ENCODE assay signal across 8 cellular contexts in genomic region chr19:17405250-17406038, GRCh38. TPM values are rescaled to one million over a fixed set of nuclear protein-coding genes. Genes with fewer than 3 reads are reported as not detected.
DNase-seq lines count a peak whose midpoint lies in the region; ATAC-seq and FAIRE-seq lines count a peak whose summit lies in the region.

BST2 (minus strand) TSS chr19:17405630; CDS start chr19:17405575, 55 bp downstream.

- WGBS in neuronal stem cell (ENCODE audit: extremely low coverage in 2 of 2, insufficient read length in 2 of 2, insufficient replicate concordance in 1 of 2), 2 donors: no CpG with 5 or more reads among the region's 18 CpGs

- H3K4me1 ChIP-seq in neuronal stem cell (ENCODE audit: control insufficient read depth in 2 of 2, insufficient read depth in 1 of 2, low read depth in 1 of 2, low read length in 2 of 2): peaks cover 21 to 30% of the 10 kb centered on the region in 2 donors

- H3K4me3 ChIP-seq in neuronal stem cell (ENCODE audit: low read length in 2 of 2): peak within 1 kb of the TSS; percentile 14 to 76

- H3K27ac ChIP-seq in neuronal stem cell (replicated peaks; ENCODE audit: low read length): peak within 1 kb of the TSS; percentile 98

- H3K9ac ChIP-seq in neuronal stem cell (ENCODE audit: low read depth, low read length, poor library complexity): peak within 1 kb of the TSS; percentile 63

- ATAC-seq in GM18508 (IDR thresholded peaks at IDR 0.05; ENCODE audit: insufficient read depth, unreplicated experiment): peak; percentile 62
- peak; percentile 76 for ATAC-seq in HG02642 (IDR thresholded peaks at IDR 0.05; ENCODE audit: poor library complexity, unreplicated experiment)
- ATAC-seq in activated T-cell treated with anti-CD3 and anti-CD28 coated beads, Interleukin-2, amount 50 U/mL, for 4 hours: peak; percentile 69 to 75

- H4K8ac ChIP-seq in neuronal stem cell (ENCODE audit: low read depth, low read length): no peak within 1 kb of the TSS

- H3K9me3 ChIP-seq in neuronal stem cell (replicated peaks in 1 of 2; ENCODE audit: control insufficient read depth in 2 of 2, insufficient read depth in 1 of 2, low read depth in 1 of 2, low read length in 2 of 2): no peaks in the 10 kb centered on the region

- H3K18ac ChIP-seq in neuronal stem cell (ENCODE audit: low read length): peak within 1 kb of the TSS; percentile 92

- H3K9me3 Mint-ChIP-seq in activated T-cell treated with anti-CD3 and anti-CD28 coated beads, Interleukin-2, amount 50 U/mL, for 4 hours: no peaks in the 10 kb centered on the region

- H3K4me3 Mint-ChIP-seq in activated T-cell treated with anti-CD3 and anti-CD28 coated beads, Interleukin-2, amount 50 U/mL, for 4 hours: peak within 1 kb of the TSS; percentile 84

- peaks cover 1% of the 10 kb centered on the region for H3K79me1 ChIP-seq in neuronal stem cell (ENCODE audit: low read depth, low read length)

- peak within 1 kb of the TSS; percentile 8 for H2BK120ac ChIP-seq in neuronal stem cell (ENCODE audit: low read depth, low read length)

- peak within 1 kb of the TSS; percentile 43 for H3K4ac ChIP-seq in neuronal stem cell (ENCODE audit: low read length)

- no peaks in the 10 kb centered on the region for H3K27me3 Mint-ChIP-seq in activated T-cell treated with anti-CD3 and anti-CD28 coated beads, Interleukin-2, amount 50 U/mL, for 4 hours (ENCODE audit: low read depth)

- peak within 1 kb of the TSS; percentile 98 for H2AK5ac ChIP-seq in neuronal stem cell (ENCODE audit: low read depth, low read length)

- H2BK5ac ChIP-seq in neuronal stem cell (ENCODE audit: low read length): peak within 1 kb of the TSS; percentile 80

- no peak within 1 kb of the TSS for H3K23ac ChIP-seq in neuronal stem cell (ENCODE audit: low read depth, low read length, poor library complexity)

- no peak for FAIRE-seq in frontal cortex (lab: Jason Lieb, UNC)

- peak within 1 kb of the TSS; percentile 86 for H2AFZ ChIP-seq in neuronal stem cell (ENCODE audit: low read length)

- peak within 1 kb of the TSS; percentile 59 for H2BK12ac ChIP-seq in neuronal stem cell (ENCODE audit: low read length)

- peak within 1 kb of the TSS; percentile 76 for H3K4me2 ChIP-seq in neuronal stem cell (ENCODE audit: insufficient read depth, low read length, poor library complexity, severe bottlenecking)

- DNase-seq in NCI-H82 treated with DMSO at 0.1 percent for 48 hours (lab: John Stamatoyannopoulos, UW; ENCODE audit: unreplicated experiment): peak; percentile 28
- peak; percentile 17 for DNase-seq in activated T-cell treated with anti-CD3 and anti-CD28 coated beads, Interleukin-2, amount 50 U/mL, for 4 hours
- DNase-seq in frontal cortex (ENCODE audit: low spot score in 2 of 2): peak; percentile 63 to 82
- no peak for DNase-seq in neuronal stem cell (ENCODE audit: low spot score)
- no peak for DNase-seq in cortex of kidney (lab: John Stamatoyannopoulos, UW)
- no peak for DNase-seq in NCI-H2171 (lab: John Stamatoyannopoulos, UW)

- H4K91ac ChIP-seq in neuronal stem cell (ENCODE audit: low read depth, low read length, poor library complexity): no peak within 1 kb of the TSS

- no peak within 1 kb of the TSS for H3K14ac ChIP-seq in neuronal stem cell (ENCODE audit: low read length)

- no peaks in the 10 kb centered on the region for H3K27me3 ChIP-seq in neuronal stem cell (ENCODE audit: control insufficient read depth in 3 of 3, insufficient read depth in 3 of 3, low read depth in 1 of 3, low read length in 3 of 3)

- H2BK15ac ChIP-seq in neuronal stem cell (ENCODE audit: low read length): peak within 1 kb of the TSS; percentile 65

- H3K36me3 Mint-ChIP-seq in activated T-cell treated with anti-CD3 and anti-CD28 coated beads, Interleukin-2, amount 50 U/mL, for 4 hours (ENCODE audit: insufficient read depth): peaks cover 3% of the 10 kb centered on the region

- peaks cover 29% of the 10 kb centered on the region for H3K4me1 Mint-ChIP-seq in activated T-cell treated with anti-CD3 and anti-CD28 coated beads, Interleukin-2, amount 50 U/mL, for 4 hours (ENCODE audit: low read depth)

- peaks cover 0 to 1% of the 10 kb centered on the region in 2 donors for H3K36me3 ChIP-seq in neuronal stem cell (replicated peaks in 1 of 2; ENCODE audit: control insufficient read depth in 2 of 2, insufficient read depth in 2 of 2, low read length in 2 of 2)

RNA-seq across cellular contexts. Expression of gene BST2, which starts in this region (rescaled TPM):
- 100 to 1,000 TPM in 2 of 3 donors, 10 to 100 TPM in 1; 85.9 to 120 (median 105) TPM for total RNA-seq in activated T-cell treated with anti-CD3 and anti-CD28 coated beads, Interleukin-2, amount 50 U/mL, for 4 hours
- total RNA-seq in frontal cortex: 1.6 TPM
- polyA plus RNA-seq in neuronal stem cell (2013, experiment 1 of 2): 32.5 TPM
- 30.5 TPM for polyA plus RNA-seq in neuronal stem cell (2013, experiment 2 of 2)

Comparison
In these comparisons a context has a peak if more than half of its experiments do, and no peak if none do; other contexts are left out.
1. RNA of gene BST2 (total RNA-seq): 85.9 to 120 TPM in activated T-cell treated with anti-CD3 and anti-CD28 coated beads, Interleukin-2, amount 50 U/mL, for 4 hours; 1.6 TPM in frontal cortex (single experiment); every median in the first group is over 10 times any median in the second.
2. DNase-seq: peak in NCI-H82 treated with DMSO at 0.1 percent for 48 hours (single experiment), activated T-cell treated with anti-CD3 and anti-CD28 coated beads, Interleukin-2, amount 50 U/mL, for 4 hours (single experiment) and frontal cortex (2 of 2); none in neuronal stem cell (single experiment), cortex of kidney (single experiment) and NCI-H2171 (single experiment).
3. Peak in every context shown above with its lines, with median percentiles within 50 percentile points of each other: ATAC-seq.